9 cellular contexts compared by ENCODE assay signal in genomic region chr1:164320780-164321683, GRCh38.
A peak's percentile ranks its signal among the peaks of the same experiment; 100 is the strongest.
DNase-seq lines count a peak whose midpoint lies in the region; ATAC-seq and TF ChIP-seq lines count a peak whose summit lies in the region.
"Had no signal": no experiment of that assay in that cellular context is flagged by ENCODE, and none has a peak within 500 bp of the region (broad histone marks: within the 10 kb centered on the region; RNA-seq: fewer than 3 reads in every experiment).

No MANE protein-coding gene starts in this region.

- no peaks in the 10 kb centered on the region for H3K36me3 ChIP-seq in transverse colon

- no peak for TF ChIP-seq EP300 in transverse colon (IDR thresholded peaks at IDR 0.05; ENCODE audit: low read depth)

- peak; percentile 71 for DNase-seq in DMS 273 (lab: John Stamatoyannopoulos, UW; ENCODE audit: unreplicated experiment)
- DNase-seq in DMS 273 treated with DMSO at 0.1 percent for 48 hours (lab: John Stamatoyannopoulos, UW), result no peak
- DNase-seq in ecto neural progenitor cell (ENCODE audit: low spot score), result peak; percentile 69
- no peak for DNase-seq in lower leg skin (ENCODE audit: low spot score in 2 of 2)
- DNase-seq in transverse colon, result peak; percentile 20
- no peak for DNase-seq in stimulated activated CD4-positive, alpha-beta T cell treated with anti-CD3 and anti-CD28 coated beads, Interleukin-2, amount 100 ng/mL, for 24 hours
- no peak for DNase-seq in NCI-H1930 (lab: John Stamatoyannopoulos, UW)
- DNase-seq: 8988T had no signal

- H3K4me1 ChIP-seq in transverse colon, result peaks cover 0 to 10% (median 1%) of the 10 kb centered on the region in 4 donors

- no peak for ATAC-seq in HG03135 (IDR thresholded peaks at IDR 0.05; ENCODE audit: unreplicated experiment)

- H3K27me3 ChIP-seq in transverse colon, result peaks cover 21% of the 10 kb centered on the region

- H3K27ac ChIP-seq in transverse colon, result peak overlapping the region in 3 of 4 donors; percentile 31 to 38 (median 32)

- H3K4me3 ChIP-seq in lower leg skin (ENCODE audit: low read depth, poor library complexity, severe bottlenecking), result peak overlapping the region; percentile 19
- peak overlapping the region; percentile 6 to 50 (median 38) for H3K4me3 ChIP-seq in transverse colon

- no peak for TF ChIP-seq POLR2A in lower leg skin (IDR thresholded peaks at IDR 0.05)
- no peak for TF ChIP-seq POLR2A in transverse colon (IDR thresholded peaks at IDR 0.05)

- in situ Hi-C loops in transverse colon (cut with MboI; ENCODE audit: low pct_ligation_motif_present in 1 of 4, low pct_unique_long_range_greater_than_20kb in 1 of 4, low sequenced_read_pairs in 3 of 4), result no loop called here

- no peaks in the 10 kb centered on the region for H3K9me3 ChIP-seq in transverse colon

- TF ChIP-seq CTCF in lower leg skin (IDR thresholded peaks at IDR 0.05) (no peak), transverse colon (IDR thresholded peaks at IDR 0.05) (no peak)

- intact Hi-C loops in lower leg skin (cut with DNase I; ENCODE audit: low total_unique reads), result no loop called here
- intact Hi-C loops in transverse colon (cut with DNase I; ENCODE audit: low total_unique reads), result no loop called here

- 2 to 5% methylated on average over 47 to 55 of the region's 55 CpGs for WGBS in lower leg skin, 2 donors
- WGBS in transverse colon (ENCODE audit: low coverage in 1 of 2), 2 donors, result 12 to 18% methylated on average over 13 to 55 of the region's 55 CpGs

Comparison
In these comparisons a context has a peak if more than half of its experiments do, and no peak if none do; other contexts are left out.
1. DNase-seq: peak in DMS 273 (single experiment), ecto neural progenitor cell (single experiment) and transverse colon (single experiment); none in DMS 273 treated with DMSO at 0.1 percent for 48 hours (single experiment), lower leg skin (0 of 2), stimulated activated CD4-positive, alpha-beta T cell treated with anti-CD3 and anti-CD28 coated beads, Interleukin-2, amount 100 ng/mL, for 24 hours (0 of 2) and NCI-H1930 (0 of 2).